In the genomic region with DNA sequence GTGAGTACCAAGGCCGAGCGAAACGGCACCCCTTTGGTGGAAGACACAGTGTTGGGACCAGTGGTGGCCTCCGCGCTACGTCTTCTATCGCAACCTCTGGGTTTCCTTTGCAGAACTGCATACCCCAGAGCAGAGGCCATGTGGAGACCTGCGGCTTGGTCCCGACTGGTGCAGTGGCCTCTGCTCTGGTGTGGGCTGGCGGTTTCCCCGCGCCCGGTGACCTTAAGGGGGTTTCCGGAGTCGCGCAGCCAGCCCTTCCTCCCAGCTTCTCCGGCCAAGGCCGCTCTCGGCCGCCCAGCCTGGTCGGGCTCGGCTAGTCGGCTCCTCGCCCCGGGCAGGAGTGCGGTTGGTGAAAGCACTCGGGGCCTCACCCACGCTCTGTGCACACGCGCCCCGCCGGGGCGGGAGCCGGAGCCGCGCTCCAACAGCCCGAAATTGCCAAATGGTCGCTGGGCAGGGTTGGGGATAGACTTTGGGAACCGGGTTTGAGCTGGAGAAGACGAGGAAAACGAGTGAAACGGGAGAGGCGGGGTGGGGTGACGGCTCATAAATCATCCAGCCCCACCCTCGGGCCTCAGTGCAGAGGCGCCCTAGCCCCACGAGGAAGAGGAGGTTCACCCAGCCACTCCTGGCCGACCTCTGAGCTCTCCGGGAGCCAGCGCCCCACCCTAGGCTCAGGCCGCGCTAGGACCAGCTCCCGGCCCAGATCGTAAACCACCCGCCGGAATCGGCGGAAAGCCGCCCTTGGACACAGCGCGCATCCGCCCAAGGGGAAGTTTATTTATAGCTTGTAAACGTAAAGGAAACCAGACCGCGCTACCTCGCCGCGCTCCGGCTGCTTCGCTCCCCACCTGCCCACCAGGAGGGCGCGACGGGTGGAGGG, we compare ENCODE assay signal across 8 cellular contexts.
A peak's percentile ranks its signal among the peaks of the same experiment; 100 is the strongest.
DNase-seq lines count a peak whose midpoint lies in the region; ATAC-seq and TF ChIP-seq lines count a peak whose summit lies in the region.

No MANE protein-coding gene starts in this region.

- DNase-seq in activated CD4-positive, alpha-beta T cell treated with anti-CD3 and anti-CD28 coated beads for 4 hours, result peak; percentile 18 to 39
- no peak for DNase-seq in activated CD4-positive, alpha-beta T cell treated with anti-CD3 and anti-CD28 coated beads for 1 hour
- DNase-seq in NCI-H460 (ENCODE audit: extremely low read depth, low read depth), result peak; percentile 72
- DNase-seq in cardiac muscle cell (ENCODE audit: low read depth in 1 of 2, low spot score in 1 of 2), result peak; percentile 68 to 85
- peak; percentile 92 for DNase-seq in posterior vena cava (ENCODE audit: low spot score)
- DNase-seq in D341Med (ENCODE audit: low spot score), result no peak

- H3K36me3 ChIP-seq in cardiac muscle cell, result no peaks in the 10 kb centered on the region

- no peaks in the 10 kb centered on the region for H3K36me3 Mint-ChIP-seq in activated naive CD4-positive, alpha-beta T cell treated with anti-CD3 and anti-CD28 coated beads, Interleukin-2, amount 50 U/mL, for 24 hours

- peak; percentile 39 for ATAC-seq in HG02938 (IDR thresholded peaks at IDR 0.05; ENCODE audit: unreplicated experiment)

- H3K27ac ChIP-seq in cardiac muscle cell, result no peak overlapping the region

- peak overlapping the region; percentile 75 for H3K4me3 Mint-ChIP-seq in activated naive CD4-positive, alpha-beta T cell treated with anti-CD3 and anti-CD28 coated beads, Interleukin-2, amount 50 U/mL, for 24 hours

- no peaks in the 10 kb centered on the region for H3K9me3 ChIP-seq in cardiac muscle cell (ENCODE audit: low read depth)

- H3K27ac Mint-ChIP-seq in activated naive CD4-positive, alpha-beta T cell treated with anti-CD3 and anti-CD28 coated beads, Interleukin-2, amount 50 U/mL, for 24 hours, result no peak overlapping the region

- peaks cover 5% of the 10 kb centered on the region for H3K27me3 Mint-ChIP-seq in activated naive CD4-positive, alpha-beta T cell treated with anti-CD3 and anti-CD28 coated beads, Interleukin-2, amount 50 U/mL, for 24 hours

- no peak for TF ChIP-seq CTCF in cardiac muscle cell (IDR thresholded peaks at IDR 0.05; ENCODE audit: low read depth, low read length)

- peaks cover 23% of the 10 kb centered on the region for H3K4me1 Mint-ChIP-seq in activated naive CD4-positive, alpha-beta T cell treated with anti-CD3 and anti-CD28 coated beads, Interleukin-2, amount 50 U/mL, for 24 hours

- no peaks in the 10 kb centered on the region for H3K9me3 Mint-ChIP-seq in activated naive CD4-positive, alpha-beta T cell treated with anti-CD3 and anti-CD28 coated beads, Interleukin-2, amount 50 U/mL, for 24 hours

- peaks cover 13% of the 10 kb centered on the region for H3K4me1 ChIP-seq in cardiac muscle cell (ENCODE audit: low read depth)

- H3K4me3 ChIP-seq in cardiac muscle cell, result peak overlapping the region; percentile 61

- intact Hi-C loops in posterior vena cava (cut with DNase I), result loop anchor here in 1 of 2 donors (10.0 kb wide), 2 partner anchors 142 to 288 kb away; no protein-coding TSS in a partner anchor

- peaks cover 25% of the 10 kb centered on the region for H3K27me3 ChIP-seq in cardiac muscle cell

Comparison
In these comparisons a context has a peak if more than half of its experiments do, and no peak if none do; other contexts are left out.
1. DNase-seq: peak in activated CD4-positive, alpha-beta T cell treated with anti-CD3 and anti-CD28 coated beads for 4 hours (2 of 2), NCI-H460 (single experiment), cardiac muscle cell (2 of 2) and posterior vena cava (single experiment); none in activated CD4-positive, alpha-beta T cell treated with anti-CD3 and anti-CD28 coated beads for 1 hour (single experiment) and D341Med (single experiment).